In genomic region chr2:158922610-158923009, GRCh38 we compare ENCODE assay signal across 18 cellular contexts. TPM values are rescaled to one million over a fixed set of nuclear protein-coding genes. Genes with fewer than 3 reads are reported as not detected.
DNase-seq lines count a peak whose midpoint lies in the region; ATAC-seq and TF ChIP-seq lines count a peak whose summit lies in the region.
"Had no signal": no experiment of that assay in that cellular context is flagged by ENCODE, and none has a peak within 500 bp of the region (broad histone marks: within the 10 kb centered on the region; RNA-seq: fewer than 3 reads in every experiment).

No MANE protein-coding gene starts in this region.

- TF ChIP-seq POLR2A in IMR-90 (IDR thresholded peaks at IDR 0.05; ENCODE audit: low read depth, low read length) (no peak), breast epithelium (IDR thresholded peaks at IDR 0.05) (no peak), right lobe of liver (IDR thresholded peaks at IDR 0.05) (no peak)

- no peaks in the 10 kb centered on the region for H4K20me1 ChIP-seq in IMR-90 (ENCODE audit: insufficient read depth, low read length)

- H3K9ac ChIP-seq in IMR-90 (ENCODE audit: low read depth, low read length) = no peak overlapping the region

- H2BK5ac ChIP-seq in IMR-90 (ENCODE audit: low read depth, low read length, poor library complexity, severe bottlenecking) = no peak overlapping the region

- H4K91ac ChIP-seq in IMR-90 (ENCODE audit: insufficient read depth, low read depth, low read length) = peak overlapping the region; percentile 60; the same call in 1 of the 2 replicates

- peak overlapping the region in 1 of 2 experiments; percentile 4; a peak in 1 of 4 replicates for H4K8ac ChIP-seq in IMR-90 (ENCODE audit: low read depth in 2 of 2, low read length in 2 of 2)

- TF ChIP-seq CTCF in BJ (IDR thresholded peaks at IDR 0.05; ENCODE audit: insufficient read depth, low read depth, low read length) = peak; percentile 21; the same call in 1 of the 2 replicates
- TF ChIP-seq CTCF in IMR-90 (conservative IDR thresholded peaks at IDR 0.05; ENCODE audit: low read depth, low read length) = no peak
- peak; percentile 4 for TF ChIP-seq CTCF in choroid plexus epithelial cell (conservative IDR thresholded peaks at IDR 0.05; ENCODE audit: low read depth, low read length)
- no peak for TF ChIP-seq CTCF in osteocyte (IDR thresholded peaks at IDR 0.05)
- no peak for TF ChIP-seq CTCF in breast epithelium (IDR thresholded peaks at IDR 0.05)
- no peak for TF ChIP-seq CTCF in right lobe of liver (IDR thresholded peaks at IDR 0.05)

- H2BK20ac ChIP-seq in IMR-90 (ENCODE audit: low read depth, low read length) = peak overlapping the region; percentile 40; the same call in 1 of the 2 replicates

- intact Hi-C loops in IMR-90 (cut with micrococcal nuclease) (no loop called here), breast epithelium (cut with DNase I; ENCODE audit: low total_unique reads) (no loop called here), right lobe of liver (cut with DNase I) (no loop called here)

- peak overlapping the region; percentile 61; the same call in 1 of the 2 replicates for H3K4ac ChIP-seq in IMR-90 (ENCODE audit: low read depth, low read length)

- no peaks in the 10 kb centered on the region for H3K27me3 Mint-ChIP-seq in osteocyte (ENCODE audit: unreplicated experiment)

- 0 out of 2 replicates have a peak overlapping the region, but pooled peaks have one; percentile 37 for H2AK5ac ChIP-seq in IMR-90 (ENCODE audit: low read depth, low read length)

- H3K14ac ChIP-seq in IMR-90 (replicated peaks; ENCODE audit: low read depth, low read length) = peak overlapping the region; percentile 48; the same call in 1 of the 2 replicates

- TF ChIP-seq RAD21 in IMR-90 (IDR thresholded peaks at IDR 0.05; ENCODE audit: low read length) = no peak

- no peaks in the 10 kb centered on the region for H3K79me1 ChIP-seq in IMR-90 (ENCODE audit: low read depth in 1 of 2, low read length in 2 of 2)

- 71% methylated on average over 1 of the region's 1 CpG; no CpG with 5 or more reads in 1 of the 2 experiments for WGBS in IMR-90 (ENCODE audit: extremely low coverage in 2 of 2, insufficient read length in 1 of 2), 2 experiments
- 42% methylated on average over 1 of the region's 1 CpG for WGBS in right lobe of liver (ENCODE audit: insufficient coverage, low coverage, low lambda C conversion rate, missing lambda C conversion rate)

- no TSS peak for BruUV-seq in IMR-90 (replicated peaks; lab: Mats Ljungman, UMichigan)

- peak overlapping the region; percentile 71 for H2BK120ac ChIP-seq in IMR-90 (ENCODE audit: low read depth, low read length)

- H3K56ac ChIP-seq in IMR-90 (ENCODE audit: extremely low read depth, insufficient read depth, low read length) = no peak overlapping the region

- no peak overlapping the region for H3K4me2 ChIP-seq in IMR-90 (ENCODE audit: low read depth, low read length)

- peak; percentile 84 for ATAC-seq in IMR-90 (ENCODE audit: low read depth)
- no peak for ATAC-seq in right lobe of liver
- no peak for ATAC-seq in GM19351 (IDR thresholded peaks at IDR 0.05; ENCODE audit: unreplicated experiment)

- CTCF ChIA-PET in BJ (lab: Yijun Ruan, JAX) = no interaction called here
- CTCF ChIA-PET in IMR-90 (lab: Yijun Ruan, JAX) = no interaction called here

- peak overlapping the region; percentile 30; the same call in 1 of the 3 replicates for H2BK15ac ChIP-seq in IMR-90 (ENCODE audit: low read depth, low read length)

- peak overlapping the region; percentile 64 for H3K27ac Mint-ChIP-seq in osteocyte (ENCODE audit: unreplicated experiment)

- H3K4me1 ChIP-seq in IMR-90 (ENCODE audit: control insufficient read depth, insufficient read depth, low read length) = peaks cover 9% of the 10 kb centered on the region
- no peaks in the 10 kb centered on the region for H3K4me1 ChIP-seq in breast epithelium
- no peaks in the 10 kb centered on the region for H3K4me1 ChIP-seq in right lobe of liver
- H3K4me1 ChIP-seq: uterus had no signal

- H3K27ac ChIP-seq in IMR-90 (ENCODE audit: insufficient read depth, low read length) = no peak overlapping the region
- no peak overlapping the region for H3K27ac ChIP-seq in breast epithelium
- H3K27ac ChIP-seq in right lobe of liver = no peak overlapping the region
- H3K27ac ChIP-seq: neutrophil, uterus had no signal

- H3K27me3 ChIP-seq in BJ (ENCODE audit: control insufficient read depth, insufficient read depth, low read length) (no peaks in the 10 kb centered on the region), IMR-90 (ENCODE audit: control insufficient read depth, insufficient read depth, low read length) (no peaks in the 10 kb centered on the region), breast epithelium (no peaks in the 10 kb centered on the region), right lobe of liver (no peaks in the 10 kb centered on the region)
- H3K27me3 ChIP-seq: neutrophil, uterus had no signal

- POLR2A ChIA-PET in BJ (lab: Charles Lee) (interaction anchor here (0.6 kb wide), 1 partner anchor 153 kb away, joined by 3 read pairs; no protein-coding TSS in a partner anchor), IMR-90 (lab: Charles Lee; ENCODE audit: unreplicated experiment) (interaction anchor here (0.6 kb wide), 1 partner anchor 1504 kb away, joined by 3 read pairs; no protein-coding TSS in a partner anchor)

- H3K18ac ChIP-seq in IMR-90 (ENCODE audit: low read depth, low read length) = peak overlapping the region; percentile 45; the same call in 1 of the 2 replicates

- H3K9me3 Mint-ChIP-seq in osteocyte (ENCODE audit: unreplicated experiment) = peaks cover 3% of the 10 kb centered on the region
- H3K9me3 Mint-ChIP-seq: immature natural killer cell had no signal

- DNase-seq in BJ (ENCODE audit: low read depth) (no peak), IMR-90 (no peak), choroid plexus epithelial cell (ENCODE audit: low read depth) (no peak), osteocyte (ENCODE audit: extremely low spot score, unreplicated experiment) (no peak), breast epithelium (ENCODE audit: low spot score in 2 of 2) (no peak), right lobe of liver (no peak), NCI-H187 treated with DMSO at 0.1 percent for 48 hours (lab: John Stamatoyannopoulos, UW) (no peak)
- DNase-seq: activated CD4-positive, alpha-beta T cell treated with anti-CD3 and anti-CD28 coated beads for 48 hours; activated CD8-positive, alpha-beta memory T cell treated with anti-CD3 and anti-CD28 coated beads, Interleukin-2, amount 50 U/mL, for 48 hours; activated effector memory CD4-positive, alpha-beta T cell treated with anti-CD3 and anti-CD28 coated beads, Interleukin-2, amount 50 U/mL, for 16 hours; dermis blood vessel endothelial cell; immature natural killer cell; left ventricle myocardium superior; NCI-H1417 treated with DMSO at 0.1 percent for 48 hours; NCI-H526 treated with DMSO at 0.1 percent for 48 hours; uterus had no signal

- no peak overlapping the region for H2AFZ ChIP-seq in IMR-90 (replicated peaks; ENCODE audit: low read length, poor library complexity)

- dilution Hi-C loops in IMR-90 (cut with HindIII; ENCODE audit: low sequenced_read_pairs, unreplicated experiment) = loop anchor here (25.0 kb wide), 1 partner anchor 190 kb away; no protein-coding TSS in a partner anchor

- H3K9me3 ChIP-seq in IMR-90 (ENCODE audit: control insufficient read depth, insufficient read depth, low read length) (no peaks in the 10 kb centered on the region), breast epithelium (no peaks in the 10 kb centered on the region), right lobe of liver (peaks cover 0 to 3% (median 0%) of the 10 kb centered on the region in 4 donors)
- H3K9me3 ChIP-seq: neutrophil, uterus had no signal

- no peaks in the 10 kb centered on the region for H3K36me3 Mint-ChIP-seq in osteocyte (ENCODE audit: unreplicated experiment)
- H3K36me3 Mint-ChIP-seq: immature natural killer cell had no signal

- H3K4me3 ChIP-seq in BJ (ENCODE audit: low read depth, low read length) (no peak overlapping the region), IMR-90 (ENCODE audit: insufficient read depth, low read depth, low read length) (no peak overlapping the region), choroid plexus epithelial cell (ENCODE audit: low read depth, low read length) (no peak overlapping the region), breast epithelium (no peak overlapping the region), right lobe of liver (no peak overlapping the region)
- H3K4me3 ChIP-seq: uterus had no signal

- peak overlapping the region; percentile 29; the same call in 1 of the 2 replicates for H3K23ac ChIP-seq in IMR-90 (ENCODE audit: low read depth, low read length)

- H2AK9ac ChIP-seq in IMR-90 (replicated peaks; ENCODE audit: low read depth, low read length, poor library complexity) = no peak overlapping the region

- H3K4me1 Mint-ChIP-seq in osteocyte (ENCODE audit: unreplicated experiment) = peaks cover 26% of the 10 kb centered on the region

- no peak overlapping the region for H4K5ac ChIP-seq in IMR-90 (ENCODE audit: low read depth, low read length)

- peaks cover 3% of the 10 kb centered on the region; the same call in 1 of the 2 replicates for H3K9me1 ChIP-seq in IMR-90 (ENCODE audit: insufficient read depth, low read length)

- no peaks in the 10 kb centered on the region for H3K36me3 ChIP-seq in BJ (ENCODE audit: control insufficient read depth, insufficient read depth, low read length)
- no peaks in the 10 kb centered on the region for H3K36me3 ChIP-seq in IMR-90 (ENCODE audit: control insufficient read depth, insufficient read depth, low read length)
- H3K36me3 ChIP-seq in breast epithelium = no peaks in the 10 kb centered on the region
- H3K36me3 ChIP-seq in right lobe of liver = no peaks in the 10 kb centered on the region
- H3K36me3 ChIP-seq: neutrophil, uterus had no signal

- H3K4me3 Mint-ChIP-seq in osteocyte (ENCODE audit: unreplicated experiment) = no peak overlapping the region
- H3K4me3 Mint-ChIP-seq: immature natural killer cell had no signal

- in situ Hi-C loops in IMR-90 (cut with MboI; ENCODE audit: low sequenced_read_pairs) = no loop called here

TF ChIP-seq in IMR-90, 13 proteins besides CTCF, POLR2A, EP300 and RAD21 (continues in another document):
- TF ChIP-seq RFX5 (IDR thresholded peaks at IDR 0.05; ENCODE audit: low read depth, low read length) (no peak), NFE2L2 (IDR thresholded peaks at IDR 0.05; ENCODE audit: low read depth, low read length) (no peak), MAZ (IDR thresholded peaks at IDR 0.05; ENCODE audit: borderline replicate concordance, low read depth, low read length) (no peak), CEBPB (IDR thresholded peaks at IDR 0.05; ENCODE audit: low read depth, low read length) (no peak), MXI1 (IDR thresholded peaks at IDR 0.05; ENCODE audit: borderline replicate concordance, low read depth, low read length) (no peak)

RNA-seq across cellular contexts. Expression of gene TANC1, which starts 45.8 kb away (rescaled TPM):
- 19.9 and 22.0 TPM in 2 replicates for polyA plus RNA-seq in BJ (2011; rRNA removed)
- 34.6 and 47.9 TPM in 2 replicates for polyA minus RNA-seq in BJ (2011; rRNA and poly(A)+ RNA removed)
- total RNA-seq in IMR-90 (2012; rRNA removed) = 12.8 and 12.9 TPM in 2 replicates
- 10.1 and 10.2 TPM in 2 replicates for polyA plus RNA-seq in IMR-90 (2012; rRNA removed)
- 3.6 and 5.0 TPM in 2 replicates for polyA plus RNA-seq in IMR-90 (2012; cell fraction: cytosol; rRNA removed)
- polyA plus RNA-seq in IMR-90 (2012; cell fraction: nucleus; rRNA removed; ENCODE audit: low replicate concordance) = 27.3 and 53.0 TPM in 2 replicates
- 36.9 and 37.0 TPM in 2 replicates for total RNA-seq in osteocyte
- 10 to 100 TPM; 18.9 to 62.3 (median 58.4) TPM for total RNA-seq in breast epithelium
- total RNA-seq in right lobe of liver = 10 to 100 TPM in 4 of 6 experiments, 1 to 10 TPM in 2; 4.0 to 12.7 (median 11.3) TPM

Comparison
In these comparisons a context has a peak if more than half of its experiments do, and no peak if none do; other contexts are left out.
1. CTCF ChIP-seq: peak in BJ (single experiment) and choroid plexus epithelial cell (single experiment); none in IMR-90 (single experiment), osteocyte (single experiment), breast epithelium (0 of 3) and right lobe of liver (0 of 4).